ENCODE assay signal across 11 cellular contexts in the genomic region with DNA sequence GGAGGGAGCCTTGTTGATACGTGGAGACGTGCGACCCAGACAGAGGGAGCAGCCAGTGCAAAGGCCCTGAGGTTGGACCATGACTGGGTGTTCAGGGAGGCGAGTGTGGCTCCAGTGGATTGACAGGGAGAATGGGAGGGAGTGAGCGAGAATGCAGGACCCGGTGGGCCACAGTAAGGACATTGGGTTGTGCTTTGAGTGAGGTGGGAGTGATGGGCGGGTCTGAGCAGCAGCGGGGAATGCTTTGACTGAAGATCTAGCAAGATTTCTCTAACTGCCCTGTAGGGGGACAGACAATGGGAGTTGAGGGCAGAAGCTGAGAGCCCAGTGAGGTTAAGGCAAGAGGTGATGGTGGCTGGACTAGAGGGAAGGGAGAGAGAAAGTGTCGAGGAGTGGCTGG. TPM values are rescaled to one million over a fixed set of nuclear protein-coding genes. Genes with fewer than 3 reads are reported as not detected.
DNase-seq lines count a peak whose midpoint lies in the region; ATAC-seq and TF ChIP-seq lines count a peak whose summit lies in the region.
"Had no signal": no experiment of that assay in that cellular context is flagged by ENCODE, and none has a peak within 500 bp of the region (broad histone marks: within the 10 kb centered on the region; RNA-seq: fewer than 3 reads in every experiment).

No MANE protein-coding gene starts in this region.

- H3K4me3 ChIP-seq in cardiac muscle cell (no peak overlapping the region), sigmoid colon (no peak overlapping the region)
- H3K4me3 ChIP-seq: lung had no signal

- intact Hi-C loops in Right ventricle myocardium inferior (cut with DNase I) (no loop called here), MCF 10A (cut with micrococcal nuclease) (no loop called here), sigmoid colon (cut with DNase I) (no loop called here)

- H3K36me3 Mint-ChIP-seq in endothelial cell (ENCODE audit: low read depth, unreplicated experiment) (no peaks in the 10 kb centered on the region), MCF 10A (ENCODE audit: insufficient read depth, unreplicated experiment) (no peaks in the 10 kb centered on the region)
- H3K36me3 Mint-ChIP-seq: activated naive CD4-positive, alpha-beta T cell treated with anti-CD3 and anti-CD28 coated beads, Interleukin-2, amount 50 U/mL, for 24 hours had no signal

- no peaks in the 10 kb centered on the region for H3K9me3 ChIP-seq in cardiac muscle cell (ENCODE audit: low read depth)
- H3K9me3 ChIP-seq in sigmoid colon, result no peaks in the 10 kb centered on the region

- H3K27me3 Mint-ChIP-seq in endothelial cell (ENCODE audit: unreplicated experiment), result peaks cover 2% of the 10 kb centered on the region
- H3K27me3 Mint-ChIP-seq in stimulated activated naive CD8-positive, alpha-beta T cell treated with anti-CD3 and anti-CD28 coated beads, Interleukin-15, amount 100 ng/mL, for 72 hours, result peaks cover 20% of the 10 kb centered on the region
- peaks cover 15% of the 10 kb centered on the region for H3K27me3 Mint-ChIP-seq in MCF 10A (ENCODE audit: insufficient read depth, unreplicated experiment)
- H3K27me3 Mint-ChIP-seq: activated naive CD4-positive, alpha-beta T cell treated with anti-CD3 and anti-CD28 coated beads, Interleukin-2, amount 50 U/mL, for 24 hours had no signal

- no peak for TF ChIP-seq POLR2A in sigmoid colon (IDR thresholded peaks at IDR 0.05)

- peak; percentile 18 for TF ChIP-seq CTCF in cardiac muscle cell (IDR thresholded peaks at IDR 0.05; ENCODE audit: low read depth, low read length)
- TF ChIP-seq CTCF in endothelial cell (IDR thresholded peaks at IDR 0.05; ENCODE audit: unreplicated experiment), result peak; percentile 23
- no peak for TF ChIP-seq CTCF in MCF 10A (IDR thresholded peaks at IDR 0.05; ENCODE audit: unreplicated experiment)
- no peak for TF ChIP-seq CTCF in sigmoid colon (IDR thresholded peaks at IDR 0.05)

- H3K27ac ChIP-seq in cardiac muscle cell, result no peak overlapping the region
- H3K27ac ChIP-seq in sigmoid colon, result no peak overlapping the region

- H3K4me1 Mint-ChIP-seq in endothelial cell (ENCODE audit: unreplicated experiment), result peaks cover 11% of the 10 kb centered on the region
- peaks cover 33% of the 10 kb centered on the region for H3K4me1 Mint-ChIP-seq in stimulated activated naive CD8-positive, alpha-beta T cell treated with anti-CD3 and anti-CD28 coated beads, Interleukin-15, amount 100 ng/mL, for 72 hours
- H3K4me1 Mint-ChIP-seq in MCF 10A (ENCODE audit: insufficient read depth, unreplicated experiment), result peaks cover 6% of the 10 kb centered on the region
- H3K4me1 Mint-ChIP-seq: activated naive CD4-positive, alpha-beta T cell treated with anti-CD3 and anti-CD28 coated beads, Interleukin-2, amount 50 U/mL, for 24 hours had no signal

- DNase-seq in cardiac muscle cell (ENCODE audit: low read depth in 1 of 2, low spot score in 1 of 2) (no peak), Right ventricle myocardium inferior (ENCODE audit: missing footprints) (no peak), NAMALWA (ENCODE audit: low spot score) (peak; percentile 77), endothelial cell (ENCODE audit: low spot score) (no peak), MCF 10A (ENCODE audit: unreplicated experiment) (no peak), sigmoid colon (no peak)
- no peak for DNase-seq in stimulated activated naive CD8-positive, alpha-beta T cell treated with anti-CD3 and anti-CD28 coated beads, Interleukin-15, amount 100 ng/mL, for 72 hours
- DNase-seq: NCI-H748 treated with DMSO at 0.1 percent for 48 hours had no signal

- POLR2A ChIA-PET in MCF 10A (lab: Yijun Ruan, JAX), result no interaction called here

- no peak overlapping the region for H3K4me3 Mint-ChIP-seq in endothelial cell (ENCODE audit: unreplicated experiment)
- no peak overlapping the region for H3K4me3 Mint-ChIP-seq in stimulated activated naive CD8-positive, alpha-beta T cell treated with anti-CD3 and anti-CD28 coated beads, Interleukin-15, amount 100 ng/mL, for 72 hours
- H3K4me3 Mint-ChIP-seq in MCF 10A (ENCODE audit: unreplicated experiment), result no peak overlapping the region
- H3K4me3 Mint-ChIP-seq: activated naive CD4-positive, alpha-beta T cell treated with anti-CD3 and anti-CD28 coated beads, Interleukin-2, amount 50 U/mL, for 24 hours had no signal

- 61 to 79% methylated on average over 9 of the region's 9 CpGs for WGBS in sigmoid colon, 2 donors

- H3K9me3 Mint-ChIP-seq in endothelial cell (ENCODE audit: unreplicated experiment) (no peaks in the 10 kb centered on the region), MCF 10A (ENCODE audit: unreplicated experiment) (no peaks in the 10 kb centered on the region)
- no peaks in the 10 kb centered on the region for H3K9me3 Mint-ChIP-seq in stimulated activated naive CD8-positive, alpha-beta T cell treated with anti-CD3 and anti-CD28 coated beads, Interleukin-15, amount 100 ng/mL, for 72 hours
- H3K9me3 Mint-ChIP-seq: activated naive CD4-positive, alpha-beta T cell treated with anti-CD3 and anti-CD28 coated beads, Interleukin-2, amount 50 U/mL, for 24 hours had no signal

- no TSS peak for BruUV-seq in MCF 10A (replicated peaks; lab: Mats Ljungman, UMichigan)

- no peaks in the 10 kb centered on the region for H3K36me3 ChIP-seq in cardiac muscle cell
- H3K36me3 ChIP-seq in sigmoid colon, result no peaks in the 10 kb centered on the region

- no peak for ATAC-seq in Right ventricle myocardium inferior
- peak; percentile 30 for ATAC-seq in stimulated activated naive CD8-positive, alpha-beta T cell treated with anti-CD3 and anti-CD28 coated beads, Interleukin-15, amount 100 ng/mL, for 72 hours
- no peak for ATAC-seq in HG03135 (IDR thresholded peaks at IDR 0.05; ENCODE audit: unreplicated experiment)

- H3K4me1 ChIP-seq in cardiac muscle cell (ENCODE audit: low read depth) (no peaks in the 10 kb centered on the region), sigmoid colon (no peaks in the 10 kb centered on the region)

- TF ChIP-seq EP300 in sigmoid colon (IDR thresholded peaks at IDR 0.05), result no peak

- H3K27me3 ChIP-seq in cardiac muscle cell (no peaks in the 10 kb centered on the region), sigmoid colon (peaks cover 0 to 8% (median 0%) of the 10 kb centered on the region in 3 donors)

- H3K27ac Mint-ChIP-seq in endothelial cell (ENCODE audit: unreplicated experiment) (no peak overlapping the region), MCF 10A (ENCODE audit: low read depth, unreplicated experiment) (no peak overlapping the region)
- H3K27ac Mint-ChIP-seq in stimulated activated naive CD8-positive, alpha-beta T cell treated with anti-CD3 and anti-CD28 coated beads, Interleukin-15, amount 100 ng/mL, for 72 hours, result no peak overlapping the region
- H3K27ac Mint-ChIP-seq: activated naive CD4-positive, alpha-beta T cell treated with anti-CD3 and anti-CD28 coated beads, Interleukin-2, amount 50 U/mL, for 24 hours had no signal

- CTCF ChIA-PET in MCF 10A (lab: Yijun Ruan, JAX), result no interaction called here

RNA-seq across cellular contexts. Expression of gene NANOS2, which starts 7.7 kb away (rescaled TPM):
- total RNA-seq in cardiac muscle cell, result not detected in 2 replicates
- not detected in 2 replicates for polyA plus RNA-seq in cardiac muscle cell
- total RNA-seq in Right ventricle myocardium inferior, result not detected
- not detected for total RNA-seq in endothelial cell (ENCODE audit: unreplicated experiment)
- not detected in 2 replicates for total RNA-seq in MCF 10A (2022)
- total RNA-seq in sigmoid colon, result not detected
- polyA plus RNA-seq in sigmoid colon, result under 1 TPM in 2 of 3 donors, not detected in 1; 0.46 to 0.60 TPM
- total RNA-seq: lung had no signal
- polyA plus RNA-seq: lung had no signal

RNA-seq across cellular contexts. Expression of gene MYPOP, which starts 19.9 kb away (rescaled TPM):
- total RNA-seq in cardiac muscle cell (6.8 and 7.3 TPM in 2 replicates), Right ventricle myocardium inferior (16.0 TPM), endothelial cell (ENCODE audit: unreplicated experiment) (9.0 TPM), MCF 10A (2022) (5.5 and 7.0 TPM in 2 replicates), sigmoid colon (1 to 10 TPM; 1.8 to 6.1 (median 3.0) TPM)
- polyA plus RNA-seq in cardiac muscle cell (2.0 and 2.3 TPM in 2 replicates), sigmoid colon (1 to 10 TPM; 6.2 to 8.3 (median 6.6) TPM)

RNA-seq across cellular contexts. Expression of gene IRF2BP1, which starts 36.3 kb away (rescaled TPM):
- total RNA-seq in cardiac muscle cell (59.6 and 71.8 TPM in 2 replicates), Right ventricle myocardium inferior (19.9 TPM), endothelial cell (ENCODE audit: unreplicated experiment) (17.6 TPM), MCF 10A (2022) (14.7 and 18.1 TPM in 2 replicates), sigmoid colon (10 to 100 TPM; 18.0 to 25.5 (median 20.8) TPM)
- polyA plus RNA-seq in cardiac muscle cell (14.5 and 21.7 TPM in 2 replicates), sigmoid colon (10 to 100 TPM in 2 of 3 donors, 1 to 10 TPM in 1; 7.8 to 15.2 (median 11.3) TPM)

RNA-seq across cellular contexts. Expression of gene NOVA2, which starts 51.4 kb away (rescaled TPM):
- total RNA-seq in cardiac muscle cell (0.35 and 0.71 TPM in 2 replicates), Right ventricle myocardium inferior (5.3 TPM), endothelial cell (ENCODE audit: unreplicated experiment) (86.0 TPM), MCF 10A (2022) (not detected in 2 replicates), sigmoid colon (1 to 10 TPM in 2 of 4 donors, under 1 TPM in 2; 0.36 to 3.0 (median 1.2) TPM)
- polyA plus RNA-seq in cardiac muscle cell (0.17 and 0.42 TPM in 2 replicates), sigmoid colon (1 to 10 TPM in 1 of 3 donors, under 1 TPM in 2; 0.23 to 1.1 (median 0.60) TPM)

RNA-seq across cellular contexts. Expression of gene FOXA3, which starts 58.2 kb away (rescaled TPM):
- total RNA-seq in cardiac muscle cell (0.49 and 1.6 TPM in 2 replicates), Right ventricle myocardium inferior (not detected), endothelial cell (ENCODE audit: unreplicated experiment) (1.1 TPM), MCF 10A (2022) (not detected in 2 replicates), sigmoid colon (under 1 TPM in 1 of 4 donors, not detected in 3; 0.49 TPM)
- polyA plus RNA-seq in cardiac muscle cell (1.3 and 1.9 TPM in 2 replicates), sigmoid colon (10 to 100 TPM; 28.1 to 72.8 (median 57.1) TPM)

Comparison
In these comparisons a context has a peak if more than half of its experiments do, and no peak if none do; other contexts are left out.
1. CTCF ChIP-seq: peak in cardiac muscle cell (single experiment) and endothelial cell (single experiment); none in MCF 10A (single experiment) and sigmoid colon (0 of 4).